9 cellular contexts compared by ENCODE assay signal in genomic region chr6:128600397-128600951, GRCh38.
DNase-seq lines count a peak whose midpoint lies in the region; ATAC-seq and TF ChIP-seq lines count a peak whose summit lies in the region.
"Had no signal": no experiment of that assay in that cellular context is flagged by ENCODE, and none has a peak within 500 bp of the region (broad histone marks: within the 10 kb centered on the region; RNA-seq: fewer than 3 reads in every experiment).

No MANE protein-coding gene starts in this region.

- CTCF ChIA-PET in WTC11 (lab: Charles Lee): no interaction called here

- TF ChIP-seq CTCF in AG09309 (IDR thresholded peaks at IDR 0.05; ENCODE audit: control insufficient read depth, insufficient read depth, low read depth, low read length, missing control alignments) (no peak), WTC11 (IDR thresholded peaks at IDR 0.05) (no peak)

- H3K4me3 ChIP-seq in AG09309 (ENCODE audit: control insufficient read depth, low read depth, low read length): no peak overlapping the region

- POLR2A ChIA-PET in WTC11 (lab: Charles Lee): no interaction called here

- ATAC-seq in GM19372 (IDR thresholded peaks at IDR 0.05; ENCODE audit: low read depth, unreplicated experiment) (peak; percentile 60), HG03571 (IDR thresholded peaks at IDR 0.05; ENCODE audit: unreplicated experiment) (peak; percentile 66), WTC11 (peak; percentile 56; the same call in 1 of the 2 replicates)

- no peak overlapping the region for H3K27ac Mint-ChIP-seq in WTC11
- H3K27ac Mint-ChIP-seq: dendritic cell treated with granulocyte-macrophage colony-stimulating factor and Interleukin-4, amounts not matched to agents 40 ng/mL and 50 ng/mL, for 4 days had no signal

- no peaks in the 10 kb centered on the region for H3K9me3 Mint-ChIP-seq in WTC11

- H3K36me3 Mint-ChIP-seq in WTC11: no peaks in the 10 kb centered on the region

- H3K4me3 Mint-ChIP-seq in WTC11: no peak overlapping the region
- H3K4me3 Mint-ChIP-seq: dendritic cell treated with granulocyte-macrophage colony-stimulating factor and Interleukin-4, amounts not matched to agents 40 ng/mL and 50 ng/mL, for 4 days had no signal

- DNase-seq in AG09309 (ENCODE audit: low read depth) (peak; percentile 82), WTC11 (ENCODE audit: low spot score) (no peak), non-pigmented ciliary epithelial cell (ENCODE audit: low read depth) (peak; percentile 81), NCI-H187 treated with DMSO at 0.1 percent for 48 hours (lab: John Stamatoyannopoulos, UW) (no peak)
- DNase-seq in NK-92 treated with Interleukin-12 subunit alpha and Interleukin-12 subunit beta, amount 100 ng/mL, for 24 hours (lab: John Stamatoyannopoulos, UW): no peak
- DNase-seq in activated CD4-positive, CD25-positive, alpha-beta regulatory T cell treated with anti-CD3 and anti-CD28 coated beads, Interleukin-2, amount 50 U/mL, for 72 hours: no peak

- H3K27me3 Mint-ChIP-seq in WTC11 (ENCODE audit: low read depth): peaks cover 6% of the 10 kb centered on the region
- H3K27me3 Mint-ChIP-seq: dendritic cell treated with granulocyte-macrophage colony-stimulating factor and Interleukin-4, amounts not matched to agents 40 ng/mL and 50 ng/mL, for 4 days had no signal

- H3K4me1 Mint-ChIP-seq in WTC11: peaks cover 8% of the 10 kb centered on the region

TF ChIP-seq in WTC11, 78 proteins besides CTCF, POLR2A, EP300 and RAD21 (continues in another document):
- TF ChIP-seq NFYB (CRISPR knock-in tag; conservative IDR thresholded peaks at IDR 0.05; ENCODE audit: low read depth) (no peak), NR1H2 (CRISPR knock-in tag; IDR thresholded peaks at IDR 0.05) (no peak), IRF1 (CRISPR knock-in tag; IDR thresholded peaks at IDR 0.05) (no peak), SMAD4 (CRISPR knock-in tag; IDR thresholded peaks at IDR 0.05) (no peak), MAX (CRISPR knock-in tag; IDR thresholded peaks at IDR 0.05) (no peak), MYBL2 (CRISPR knock-in tag; IDR thresholded peaks at IDR 0.05) (no peak), ARID4B (CRISPR knock-in tag; IDR thresholded peaks at IDR 0.05; ENCODE audit: borderline replicate concordance) (no peak), ERG (CRISPR knock-in tag; IDR thresholded peaks at IDR 0.05) (no peak), FOXJ3 (CRISPR knock-in tag; IDR thresholded peaks at IDR 0.05; ENCODE audit: borderline replicate concordance) (no peak), ZNF138 (CRISPR knock-in tag; conservative IDR thresholded peaks at IDR 0.05) (no peak), E2F1 (CRISPR knock-in tag; IDR thresholded peaks at IDR 0.05) (no peak), USF1 (CRISPR knock-in tag; IDR thresholded peaks at IDR 0.05) (no peak), AR (CRISPR knock-in tag; IDR thresholded peaks at IDR 0.05) (no peak)

Comparison
In these comparisons a context has a peak if more than half of its experiments do, and no peak if none do; other contexts are left out.
1. DNase-seq: peak in AG09309 (single experiment) and non-pigmented ciliary epithelial cell (single experiment); none in WTC11 (single experiment), NCI-H187 treated with DMSO at 0.1 percent for 48 hours (single experiment), NK-92 treated with Interleukin-12 subunit alpha and Interleukin-12 subunit beta, amount 100 ng/mL, for 24 hours (single experiment) and activated CD4-positive, CD25-positive, alpha-beta regulatory T cell treated with anti-CD3 and anti-CD28 coated beads, Interleukin-2, amount 50 U/mL, for 72 hours (single experiment).
2. Peak in every context shown above with its lines, with median percentiles within 50 percentile points of each other: ATAC-seq.